Comparison of ENCODE assay signal across 1 cellular context in genomic region chr11:3977078-3977477, GRCh38.
TF ChIP-seq lines count a peak whose summit lies in the region.

No MANE protein-coding gene starts in this region.

TF ChIP-seq in K562, 482 proteins besides CTCF, POLR2A, EP300 and RAD21 (continued from another document):
- TF ChIP-seq, protein P1, sequence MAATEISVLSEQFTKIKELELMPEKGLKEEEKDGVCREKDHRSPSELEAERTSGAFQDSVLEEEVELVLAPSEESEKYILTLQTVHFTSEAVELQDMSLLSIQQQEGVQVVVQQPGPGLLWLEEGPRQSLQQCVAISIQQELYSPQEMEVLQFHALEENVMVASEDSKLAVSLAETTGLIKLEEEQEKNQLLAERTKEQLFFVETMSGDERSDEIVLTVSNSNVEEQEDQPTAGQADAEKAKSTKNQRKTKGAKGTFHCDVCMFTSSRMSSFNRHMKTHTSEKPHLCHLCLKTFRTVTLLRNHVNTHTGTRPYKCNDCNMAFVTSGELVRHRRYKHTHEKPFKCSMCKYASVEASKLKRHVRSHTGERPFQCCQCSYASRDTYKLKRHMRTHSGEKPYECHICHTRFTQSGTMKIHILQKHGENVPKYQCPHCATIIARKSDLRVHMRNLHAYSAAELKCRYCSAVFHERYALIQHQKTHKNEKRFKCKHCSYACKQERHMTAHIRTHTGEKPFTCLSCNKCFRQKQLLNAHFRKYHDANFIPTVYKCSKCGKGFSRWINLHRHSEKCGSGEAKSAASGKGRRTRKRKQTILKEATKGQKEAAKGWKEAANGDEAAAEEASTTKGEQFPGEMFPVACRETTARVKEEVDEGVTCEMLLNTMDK (IDR thresholded peaks at IDR 0.05; ENCODE audit: borderline replicate concordance, insufficient read depth, low read depth, low read length, poor library complexity, severe bottlenecking) = no peak
- TF ChIP-seq SOX6 (IDR thresholded peaks at IDR 0.05) (peak; percentile 15; the same call in 1 of the 2 replicates), RBM39 (optimal IDR thresholded peaks at IDR 0.05; ENCODE audit: low read depth, low read length) (no peak), CBX1 (IDR thresholded peaks at IDR 0.05; ENCODE audit: low read depth) (no peak), C11orf30 (IDR thresholded peaks at IDR 0.05; ENCODE audit: low read depth) (peak; percentile 73), TSC22D4 (tag; IDR thresholded peaks at IDR 0.05) (no peak), ARID1B (IDR thresholded peaks at IDR 0.05) (0 out of 2 replicates have a peak, but pooled peaks have one; percentile 38), SMARCC2 (IDR thresholded peaks at IDR 0.05; ENCODE audit: low read depth) (no peak), ZNF740 (CRISPR knock-in tag; IDR thresholded peaks at IDR 0.05) (no peak), ZNF740 (tag; IDR thresholded peaks at IDR 0.05) (no peak), KLF1 (tag; IDR thresholded peaks at IDR 0.05) (no peak), SRSF9 (IDR thresholded peaks at IDR 0.05; ENCODE audit: borderline replicate concordance, low read depth, low read length) (no peak), CCAR2 (IDR thresholded peaks at IDR 0.05; ENCODE audit: low read depth, low read length) (no peak), KDM1A (IDR thresholded peaks at IDR 0.05) (peak in 1 of 2 experiments; percentile 17; a peak in 2 of 4 replicates), PBX2 (CRISPR knock-in tag; IDR thresholded peaks at IDR 0.05; ENCODE audit: low read depth) (no peak), PBX2 (tag; conservative IDR thresholded peaks at IDR 0.05; ENCODE audit: low read depth) (peak; percentile 30; the same call in 1 of the 2 replicates), ZNF699 (CRISPR knock-in tag; IDR thresholded peaks at IDR 0.05; ENCODE audit: insufficient replicate concordance) (no peak), MAFG (tag; conservative IDR thresholded peaks at IDR 0.05) (peak; percentile 68), NCOA2 (IDR thresholded peaks at IDR 0.05; ENCODE audit: partially characterized antibody in 2 of 2) (no peak), ZNF766 (CRISPR knock-in tag; conservative IDR thresholded peaks at IDR 0.05) (no peak), EZH2 (IDR thresholded peaks at IDR 0.05; ENCODE audit: borderline replicate concordance, low read depth, low read length) (no peak), TBP (optimal IDR thresholded peaks at IDR 0.05; ENCODE audit: low read depth, low read length) (no peak), EWSR1 (IDR thresholded peaks at IDR 0.05; ENCODE audit: borderline replicate concordance, low read depth, partially characterized antibody) (no peak), THRAP3 (IDR thresholded peaks at IDR 0.05; ENCODE audit: borderline replicate concordance) (no peak), SIN3A (IDR thresholded peaks at IDR 0.05; ENCODE audit: borderline replicate concordance in 2 of 2, control insufficient read depth in 1 of 2, low read depth in 2 of 2, low read length in 2 of 2) (no peak), YBX1 (IDR thresholded peaks at IDR 0.05) (no peak), RFX1 (IDR thresholded peaks at IDR 0.05) (no peak), MTA1 (IDR thresholded peaks at IDR 0.05; ENCODE audit: borderline replicate concordance) (no peak), DPF2 (IDR thresholded peaks at IDR 0.05) (0 out of 2 replicates have a peak, but pooled peaks have one; percentile 50), ZNF253 (CRISPR knock-in tag; conservative IDR thresholded peaks at IDR 0.05) (no peak)
- TF ChIP-seq, protein P2, sequence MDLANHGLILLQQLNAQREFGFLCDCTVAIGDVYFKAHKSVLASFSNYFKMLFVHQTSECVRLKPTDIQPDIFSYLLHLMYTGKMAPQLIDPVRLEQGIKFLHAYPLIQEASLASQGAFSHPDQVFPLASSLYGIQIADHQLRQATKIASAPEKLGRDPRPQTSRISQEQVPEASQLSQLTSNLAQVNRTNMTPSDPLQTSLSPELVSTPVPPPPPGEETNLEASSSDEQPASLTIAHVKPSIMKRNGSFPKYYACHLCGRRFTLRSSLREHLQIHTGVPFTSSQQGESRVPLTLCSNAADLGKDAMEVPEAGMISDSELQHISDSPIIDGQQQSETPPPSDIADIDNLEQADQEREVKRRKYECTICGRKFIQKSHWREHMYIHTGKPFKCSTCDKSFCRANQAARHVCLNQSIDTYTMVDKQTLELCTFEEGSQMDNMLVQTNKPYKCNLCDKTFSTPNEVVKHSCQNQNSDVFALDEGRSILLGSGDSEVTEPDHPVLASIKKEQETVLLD (IDR thresholded peaks at IDR 0.05) = no peak
